8 cellular contexts compared by ENCODE assay signal in the genomic region with DNA sequence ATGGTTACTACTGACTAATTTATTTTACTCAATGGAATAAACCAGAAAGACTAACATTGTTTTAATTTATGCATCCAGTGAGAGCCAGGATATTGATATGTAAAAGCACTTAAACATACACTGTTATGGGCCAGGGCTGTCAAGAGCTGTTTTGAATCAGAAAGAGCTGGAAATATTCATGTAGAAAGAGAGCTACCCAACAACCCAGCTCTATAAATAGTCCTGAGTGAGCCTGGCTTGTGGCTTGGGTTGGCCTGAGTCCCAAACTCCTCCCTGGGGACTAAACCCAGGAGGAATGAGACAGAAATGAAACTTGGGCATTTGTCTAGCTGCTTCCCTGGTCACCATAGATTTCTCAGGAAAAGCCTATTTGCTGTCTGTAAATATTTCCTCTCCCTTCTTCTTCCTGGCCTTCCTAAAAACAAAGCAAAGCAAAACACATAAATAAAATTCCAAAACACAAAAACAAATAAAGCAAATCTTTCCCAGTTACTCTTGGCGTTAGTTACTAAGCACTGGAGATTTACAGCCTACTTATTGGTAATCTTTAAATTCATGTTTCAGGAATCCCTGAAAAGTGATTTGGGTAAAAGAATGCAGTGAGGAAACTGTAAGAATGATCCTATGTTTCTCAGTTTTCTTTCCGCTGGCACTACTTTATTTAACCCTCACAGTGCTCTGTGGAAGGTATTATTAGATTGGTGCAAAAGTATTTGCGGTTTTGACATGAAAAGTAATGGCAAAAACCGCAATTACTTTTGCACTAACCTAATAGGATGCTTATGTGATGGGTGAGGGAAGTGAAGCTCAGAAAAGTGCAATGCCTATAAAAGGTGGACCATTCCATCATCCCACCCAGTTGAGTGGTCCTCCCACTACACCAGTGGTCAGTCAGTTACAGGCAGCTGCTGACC.
DNase-seq lines count a peak whose midpoint lies in the region; ATAC-seq, FAIRE-seq and TF ChIP-seq lines count a peak whose summit lies in the region.

No MANE protein-coding gene starts in this region.

- POLR2A ChIA-PET in PC-9 (lab: Charles Lee; ENCODE audit: unreplicated experiment), result interaction anchor here (0.6 kb wide), 2 partner anchors 10 to 414 kb away, joined by 3 to 14 read pairs; no protein-coding TSS in a partner anchor

- intact Hi-C loops in PC-9 (cut with micrococcal nuclease; ENCODE audit: unreplicated experiment) (no loop called here), posterior cingulate gyrus (cut with DNase I) (no loop called here)

- H3K4me1 ChIP-seq in PC-9 (replicated peaks; ENCODE audit: insufficient read depth), result no peaks in the 10 kb centered on the region
- no peaks in the 10 kb centered on the region for H3K4me1 ChIP-seq in effector memory CD4-positive, alpha-beta T cell (ENCODE audit: control insufficient read depth, insufficient read depth, low read length, poor library complexity, severe bottlenecking)

- H3K9me3 ChIP-seq in PC-9 (ENCODE audit: insufficient read depth, low read depth), result no peaks in the 10 kb centered on the region; the same call in 1 of the 2 replicates
- no peaks in the 10 kb centered on the region for H3K9me3 ChIP-seq in effector memory CD4-positive, alpha-beta T cell (ENCODE audit: control insufficient read depth, low read length)

- no peak for ATAC-seq in GM18873 (IDR thresholded peaks at IDR 0.05; ENCODE audit: low FRiP score, unreplicated experiment)
- no peak for ATAC-seq in HG02571 (IDR thresholded peaks at IDR 0.05; ENCODE audit: unreplicated experiment)

- CTCF ChIA-PET in PC-9 (lab: Charles Lee), result no interaction called here

- no peaks in the 10 kb centered on the region for H3K79me2 ChIP-seq in PC-9 (ENCODE audit: low read depth)

- H3K36me3 ChIP-seq in PC-9 (ENCODE audit: low read depth), result no peaks in the 10 kb centered on the region
- H3K36me3 ChIP-seq in effector memory CD4-positive, alpha-beta T cell (ENCODE audit: control insufficient read depth, insufficient read depth, low read length), result no peaks in the 10 kb centered on the region

- TF ChIP-seq CTCF in PC-9 (conservative IDR thresholded peaks at IDR 0.05) (no peak), fibroblast of pulmonary artery (IDR thresholded peaks at IDR 0.05; ENCODE audit: low read length, missing control alignments) (no peak)

- H3F3A ChIP-seq in PC-9 (ENCODE audit: insufficient read depth, low read depth), result no peaks in the 10 kb centered on the region

- H2AFZ ChIP-seq in PC-9, result no peak overlapping the region

- H3K9me2 ChIP-seq in PC-9 (ENCODE audit: insufficient read depth), result no peaks in the 10 kb centered on the region

- DNase-seq in H54 (ENCODE audit: insufficient read length, low spot score), result peak; percentile 47
- DNase-seq in PC-9, result peak; percentile 41 to 43
- DNase-seq in fibroblast of pulmonary artery (ENCODE audit: low read depth), result peak; percentile 89
- DNase-seq in posterior cingulate gyrus, result peak in 9 of 10 donors; percentile 16 to 90 (median 50)
- DNase-seq in stimulated activated naive CD4-positive, alpha-beta T cell (lab: John Stamatoyannopoulos, UW), result no peak
- DNase-seq in effector memory CD4-positive, alpha-beta T cell, result no peak

- no peaks in the 10 kb centered on the region for H4K20me1 ChIP-seq in PC-9 (ENCODE audit: insufficient read depth)

- H3K4me2 ChIP-seq in PC-9, result no peak overlapping the region

- no peaks in the 10 kb centered on the region for H3K27me3 ChIP-seq in PC-9 (ENCODE audit: insufficient read depth, low read depth)
- H3K27me3 ChIP-seq in effector memory CD4-positive, alpha-beta T cell (replicated peaks; ENCODE audit: control insufficient read depth, insufficient read depth, low read length, poor library complexity, severe bottlenecking), result no peaks in the 10 kb centered on the region

- no peak overlapping the region for H3K27ac ChIP-seq in PC-9
- no peak overlapping the region for H3K27ac ChIP-seq in effector memory CD4-positive, alpha-beta T cell (ENCODE audit: insufficient read depth, low read length, poor library complexity, severe bottlenecking)

- no peak for TF ChIP-seq POLR2A in H54 (IDR thresholded peaks at IDR 0.05; ENCODE audit: low read depth, low read length)

- FAIRE-seq in H54 (lab: Jason Lieb, UNC), result peak; percentile 81

- no peak overlapping the region for H3K4me3 ChIP-seq in PC-9
- H3K4me3 ChIP-seq in fibroblast of pulmonary artery (replicated peaks; ENCODE audit: low read depth, low read length), result no peak overlapping the region
- H3K4me3 ChIP-seq in effector memory CD4-positive, alpha-beta T cell (ENCODE audit: insufficient read depth, low read depth, low read length, poor library complexity, severe bottlenecking), result no peak overlapping the region

- BruUV-seq in PC-9 (replicated peaks; lab: Mats Ljungman, UMichigan), result no TSS peak

Comparison
In these comparisons a context has a peak if more than half of its experiments do, and no peak if none do; other contexts are left out.
1. DNase-seq: peak in H54 (single experiment), PC-9 (2 of 2), fibroblast of pulmonary artery (single experiment) and posterior cingulate gyrus (9 of 10); none in stimulated activated naive CD4-positive, alpha-beta T cell (0 of 6) and effector memory CD4-positive, alpha-beta T cell (0 of 3).